Comparison of ENCODE assay signal across 24 cellular contexts in genomic region chr2:68458962-68459361, GRCh38. TPM values are rescaled to one million over a fixed set of nuclear protein-coding genes. Genes with fewer than 3 reads are reported as not detected.
DNase-seq lines count a peak whose midpoint lies in the region; ATAC-seq and TF ChIP-seq lines count a peak whose summit lies in the region.
"Had no signal": no experiment of that assay in that cellular context is flagged by ENCODE, and none has a peak within 500 bp of the region (broad histone marks: within the 10 kb centered on the region; RNA-seq: fewer than 3 reads in every experiment).

No MANE protein-coding gene starts in this region.

- no peaks in the 10 kb centered on the region for H3K9me3 Mint-ChIP-seq in osteocyte (ENCODE audit: unreplicated experiment)

- ATAC-seq in SK-N-SH treated with all-trans-retinoic acid at 6 μM for 48 hours (no peak; the same call in 2 of the 3 replicates), GM19397 (IDR thresholded peaks at IDR 0.05; ENCODE audit: unreplicated experiment) (no peak), HG02981 (IDR thresholded peaks at IDR 0.05; ENCODE audit: unreplicated experiment) (no peak)
- ATAC-seq: activated CD4-positive, CD25-positive, alpha-beta regulatory T cell treated with anti-CD3 and anti-CD28 coated beads, Interleukin-2, amount 50 U/mL, for 24 hours; pancreas; stimulated activated naive CD8-positive, alpha-beta T cell treated with anti-CD3 and anti-CD28 coated beads, Interleukin-15, Interleukin-2, amounts not matched to agents 100 U/mL and 50 U/mL, for 24 hours had no signal

- H3K27ac Mint-ChIP-seq in osteocyte (ENCODE audit: unreplicated experiment), result peak overlapping the region; percentile 23

- H3K27me3 Mint-ChIP-seq in osteocyte (ENCODE audit: unreplicated experiment), result no peaks in the 10 kb centered on the region

- TF ChIP-seq CTCF in epithelial cell of esophagus (IDR thresholded peaks at IDR 0.05; ENCODE audit: insufficient read depth, low read depth, low read length, missing control alignments) (no peak), osteocyte (IDR thresholded peaks at IDR 0.05) (no peak)

- DNase-seq in ELR (ENCODE audit: low read depth) (peak; percentile 61), epithelial cell of esophagus (ENCODE audit: low read depth) (peak; percentile 54), osteocyte (ENCODE audit: extremely low spot score, unreplicated experiment) (no peak), T1000 (lab: John Stamatoyannopoulos, UW) (no peak), D341Med (ENCODE audit: low spot score) (no peak)
- DNase-seq: Caco-2; caudate nucleus; GOT3; hypothalamus; NCI-H1417; NCI-H2171 treated with DMSO at 0.1 percent for 48 hours; NCI-H748 treated with DMSO at 0.1 percent for 48 hours; OCI-M1; pancreas; sigmoid colon; SJCRH30; stimulated activated CD4-positive, alpha-beta T cell treated with anti-CD3 and anti-CD28 coated beads, Interleukin-2, amount 100 ng/mL, for 24 hours; stimulated activated naive CD8-positive, alpha-beta T cell treated with anti-CD3 and anti-CD28 coated beads, Interleukin-15, Interleukin-2, amounts not matched to agents 100 U/mL and 50 U/mL, for 24 hours; tibial artery had no signal

- no peak overlapping the region for H3K4me3 Mint-ChIP-seq in osteocyte (ENCODE audit: unreplicated experiment)

- no peaks in the 10 kb centered on the region for H3K36me3 Mint-ChIP-seq in osteocyte (ENCODE audit: unreplicated experiment)

- H3K4me3 ChIP-seq in epithelial cell of esophagus (ENCODE audit: low read length), result no peak overlapping the region
- H3K4me3 ChIP-seq: esophagus muscularis mucosa, pancreas, sigmoid colon, SJCRH30, tibial artery had no signal

- H3K4me1 Mint-ChIP-seq in osteocyte (ENCODE audit: unreplicated experiment), result peaks cover 14% of the 10 kb centered on the region

TF ChIP-seq in SK-N-SH treated with all-trans-retinoic acid at 6 μM for 48 hours, 23 proteins besides CTCF, POLR2A, EP300 and RAD21:
- TF ChIP-seq SNAI2 (CRISPR knock-in tag; IDR thresholded peaks at IDR 0.05) (no peak), ISL1 (CRISPR knock-in tag; IDR thresholded peaks at IDR 0.05) (peak; percentile 68)

RNA-seq across cellular contexts. Expression of gene FBXO48, which starts 8.1 kb away (rescaled TPM):
- total RNA-seq in osteocyte, result 0.81 and 1.0 TPM in 2 replicates

RNA-seq across cellular contexts. Expression of gene APLF, which starts 8.4 kb away (rescaled TPM):
- 5.8 and 6.4 TPM in 2 replicates for total RNA-seq in osteocyte

Comparison
In these comparisons a context has a peak if more than half of its experiments do, and no peak if none do; other contexts are left out.
1. DNase-seq: peak in ELR (single experiment) and epithelial cell of esophagus (single experiment); none in osteocyte (single experiment), T1000 (single experiment) and D341Med (single experiment).